In genomic region chr17:2087597-2088211, GRCh38 we compare ENCODE assay signal across 1 cellular context.
TF ChIP-seq lines count a peak whose summit lies in the region.

No MANE protein-coding gene starts in this region.

TF ChIP-seq in H1, 55 proteins besides CTCF, POLR2A, EP300 and RAD21 (continued from another document):
- TF ChIP-seq CHD2 (IDR thresholded peaks at IDR 0.05; ENCODE audit: low read length), result no peak
- no peak for TF ChIP-seq JUND (IDR thresholded peaks at IDR 0.05; ENCODE audit: low read length)
- TF ChIP-seq ZNF274 (IDR thresholded peaks at IDR 0.05; ENCODE audit: borderline replicate concordance, extremely low read depth, low read length), result no peak
- TF ChIP-seq TAF1 (IDR thresholded peaks at IDR 0.05; ENCODE audit: low read depth, low read length), result no peak
- TF ChIP-seq TBP (IDR thresholded peaks at IDR 0.05; ENCODE audit: low read depth, low read length), result no peak
- no peak for TF ChIP-seq NRF1 (IDR thresholded peaks at IDR 0.05; ENCODE audit: low read depth, low read length)
- no peak for TF ChIP-seq RNF2 (IDR thresholded peaks at IDR 0.05; ENCODE audit: borderline replicate concordance, low read depth, low read length, missing control alignments, poor library complexity, severe bottlenecking)
- no peak for TF ChIP-seq GTF2F1 (IDR thresholded peaks at IDR 0.05; ENCODE audit: borderline replicate concordance, low read depth, low read length)
- TF ChIP-seq SP1 (IDR thresholded peaks at IDR 0.05; ENCODE audit: low read depth, low read length), result no peak
- no peak for TF ChIP-seq EGR1 (IDR thresholded peaks at IDR 0.05; ENCODE audit: borderline replicate concordance, low read depth, low read length)
- TF ChIP-seq NANOG (IDR thresholded peaks at IDR 0.05; ENCODE audit: insufficient read depth, low read depth, low read length, poor library complexity, severe bottlenecking), result no peak
- no peak for TF ChIP-seq ATF2 (IDR thresholded peaks at IDR 0.05; ENCODE audit: low read length)
